In genomic region chr19:49018388-49019241, GRCh38 we compare ENCODE assay signal across 1 cellular context.
TF ChIP-seq lines count a peak whose summit lies in the region.

No MANE protein-coding gene starts in this region.

TF ChIP-seq in H1, 55 proteins besides CTCF, POLR2A, EP300 and RAD21:
- TF ChIP-seq MAX (IDR thresholded peaks at IDR 0.05) = peak; percentile 57; the same call in 1 of the 2 replicates
